ENCODE assay signal across 23 cellular contexts in genomic region chr18:49175476-49175875, GRCh38.
"Had no signal": no experiment of that assay in that cellular context is flagged by ENCODE, and none has a peak within 500 bp of the region (broad histone marks: within the 10 kb centered on the region; RNA-seq: fewer than 3 reads in every experiment).

No MANE protein-coding gene starts in this region.

- H3K4me1 ChIP-seq: parathyroid adenoma, psoas muscle, testis had no signal

- H2AFZ ChIP-seq: parathyroid adenoma had no signal

- H3K27me3 ChIP-seq: esophagus muscularis mucosa, heart right ventricle, right lobe of liver, spleen, testis, tibial nerve, upper lobe of right lung had no signal

- H3K79me2 ChIP-seq: parathyroid adenoma had no signal

- H3K9me3 ChIP-seq: esophagus muscularis mucosa, heart right ventricle, psoas muscle, right lobe of liver, spleen, testis, tibial nerve, upper lobe of right lung had no signal

- H3K27ac ChIP-seq: epithelial cell of prostate, esophagus muscularis mucosa, heart right ventricle, parathyroid adenoma, psoas muscle, right lobe of liver, spleen, testis, tibial nerve, upper lobe of right lung had no signal

- H3K36me3 ChIP-seq: esophagus muscularis mucosa, heart right ventricle, right lobe of liver, spleen, tibial nerve, upper lobe of right lung had no signal

- H3K4me3 ChIP-seq: esophagus muscularis mucosa, heart right ventricle, psoas muscle, right lobe of liver, spleen, testis, tibial nerve, upper lobe of right lung had no signal

- H3K9ac ChIP-seq: parathyroid adenoma had no signal

- DNase-seq: cortex of kidney; effector memory CD4-positive, alpha-beta T cell; foreskin melanocyte; heart right ventricle; hypothalamus; kidney glomerular epithelial cell; naive thymus-derived CD4-positive, alpha-beta T cell; nephron progenitor cell; psoas muscle; retina; right lobe of liver; spleen; stimulated activated CD4-positive, alpha-beta T cell treated with anti-CD3 and anti-CD28 coated beads, Interleukin-15, amount 100 ng/mL, for 24 hours; stimulated activated CD4-positive, alpha-beta T cell treated with anti-CD3 and anti-CD28 coated beads, Interleukin-1b, Interleukin-23, amount 100 ng/mL, for 48 hours; stimulated activated CD4-positive, alpha-beta T cell treated with anti-CD3 and anti-CD28 coated beads, Interleukin-4, amount 100 ng/mL, for 4 hours; stimulated activated naive B cell treated with anti-CD40 and anti-IgM and Interleukin-4, amounts not matched to agents 10 μg/mL and 1 μg/mL and 100 μg/mL, for 72 hours; stimulated activated naive CD8-positive, alpha-beta T cell treated with anti-CD3 and anti-CD28 coated beads, Interleukin-15, amount 100 ng/mL, for 72 hours; testis; upper lobe of right lung had no signal
